8 cellular contexts compared by ENCODE assay signal in genomic region chr5:132369012-132369470, GRCh38. TPM values are rescaled to one million over a fixed set of nuclear protein-coding genes. Genes with fewer than 3 reads are reported as not detected.
A peak's percentile ranks its signal among the peaks of the same experiment; 100 is the strongest.
DNase-seq lines count a peak whose midpoint lies in the region; ATAC-seq and TF ChIP-seq lines count a peak whose summit lies in the region.

No MANE protein-coding gene starts in this region.

- no peaks in the 10 kb centered on the region for H3K27me3 Mint-ChIP-seq in T-cell

- H3K27ac ChIP-seq in cardiac muscle cell = peak overlapping the region; percentile 66
- H3K27ac ChIP-seq in right cardiac atrium (ENCODE audit: low read length) = peak overlapping the region; percentile 94
- H3K27ac ChIP-seq in skin epidermis = peak overlapping the region in 19 of 21 experiments; percentile 34 to 88 (median 73)

- no peak for DNase-seq in cardiac muscle cell (ENCODE audit: low read depth in 1 of 2, low spot score in 1 of 2)
- no peak for DNase-seq in left cardiac atrium
- DNase-seq in T-cell = no peak
- DNase-seq in right cardiac atrium = no peak
- no peak for DNase-seq in AG20443 (ENCODE audit: low spot score)
- no peak for DNase-seq in NCI-H187 (lab: John Stamatoyannopoulos, UW)

- H3K27ac Mint-ChIP-seq in T-cell = peak overlapping the region; percentile 77

- TF ChIP-seq CTCF in cardiac muscle cell (IDR thresholded peaks at IDR 0.05; ENCODE audit: low read depth, low read length) = no peak

- H3K4me1 Mint-ChIP-seq in T-cell = peaks cover 25 to 31% (median 29%) of the 10 kb centered on the region in 3 donors

- H3K9me3 Mint-ChIP-seq in T-cell = no peaks in the 10 kb centered on the region

- no peaks in the 10 kb centered on the region for H3K36me3 ChIP-seq in cardiac muscle cell

- 14% methylated on average over 9 of the region's 9 CpGs for whole genome bisulfite sequencing in right cardiac atrium

- CTCF ChIA-PET in T-cell (lab: Charles Lee) = interaction anchor here (0.6 to 1.2 kb wide), 4 partner anchors 66 to 141 kb away, joined by 3 to 5 read pairs (median 3); no protein-coding TSS in a partner anchor

- H3K4me3 ChIP-seq in cardiac muscle cell (peak overlapping the region; percentile 33), right cardiac atrium (ENCODE audit: low read length) (peak overlapping the region; percentile 80), skin epidermis (peak overlapping the region; percentile 47 to 77 (median 70))

- H3K27me3 ChIP-seq in cardiac muscle cell (peaks cover 6% of the 10 kb centered on the region), right cardiac atrium (ENCODE audit: control insufficient read depth, insufficient read depth) (no peaks in the 10 kb centered on the region)

- no peak for ATAC-seq in left cardiac atrium
- ATAC-seq in T-cell (replicated peaks in 1 of 4) = peak in 1 of 4 experiments; percentile 40
- ATAC-seq in right cardiac atrium = no peak
- no peak for ATAC-seq in GM18498 (IDR thresholded peaks at IDR 0.05; ENCODE audit: unreplicated experiment)

- peaks cover 6% of the 10 kb centered on the region for H3K36me3 Mint-ChIP-seq in T-cell

- peak overlapping the region; percentile 70 to 83 (median 81) for H3K4me3 Mint-ChIP-seq in T-cell

- H3K4me1 ChIP-seq in cardiac muscle cell (ENCODE audit: low read depth) (no peaks in the 10 kb centered on the region), right cardiac atrium (ENCODE audit: control insufficient read depth, insufficient read depth, low read length) (peaks cover 12% of the 10 kb centered on the region)

- intact Hi-C loops in left cardiac atrium (cut with DNase I) = loop anchor here in 1 of 2 donors (10.0 kb wide), 1 partner anchor 184 kb away; no protein-coding TSS in a partner anchor
- intact Hi-C loops in right cardiac atrium (cut with DNase I) = no loop called here

- H3K9me3 ChIP-seq in cardiac muscle cell (ENCODE audit: low read depth) = no peaks in the 10 kb centered on the region
- H3K9me3 ChIP-seq in right cardiac atrium (ENCODE audit: control insufficient read depth, low read length) = no peaks in the 10 kb centered on the region

- POLR2A ChIA-PET in T-cell (lab: Charles Lee) = interaction anchor here in 1 of 2 donors (0.6 kb wide), 6 partner anchors 75 to 1663 kb away, joined by 3 to 7 read pairs (median 5); partner anchors contain the start of gene SLC22A4

RNA-seq across cellular contexts. Expression of gene SLC22A5, which starts 0.5 kb away (rescaled TPM):
- total RNA-seq in cardiac muscle cell (6.4 and 6.5 TPM in 2 replicates), left cardiac atrium (10 to 100 TPM in 1 of 2 donors, 1 to 10 TPM in 1; 7.9 to 15.3 TPM), T-cell (10 to 100 TPM in 2 of 5 donors, 1 to 10 TPM in 3; 4.8 to 14.0 (median 7.6) TPM), right cardiac atrium (10 to 100 TPM in 3 of 4 donors, 1 to 10 TPM in 1; 9.3 to 17.5 (median 14.4) TPM)
- polyA plus RNA-seq in cardiac muscle cell (3.0 and 3.6 TPM in 2 replicates), right cardiac atrium (5.7 TPM)
